ENCODE assay signal across 1 cellular context in the genomic region with DNA sequence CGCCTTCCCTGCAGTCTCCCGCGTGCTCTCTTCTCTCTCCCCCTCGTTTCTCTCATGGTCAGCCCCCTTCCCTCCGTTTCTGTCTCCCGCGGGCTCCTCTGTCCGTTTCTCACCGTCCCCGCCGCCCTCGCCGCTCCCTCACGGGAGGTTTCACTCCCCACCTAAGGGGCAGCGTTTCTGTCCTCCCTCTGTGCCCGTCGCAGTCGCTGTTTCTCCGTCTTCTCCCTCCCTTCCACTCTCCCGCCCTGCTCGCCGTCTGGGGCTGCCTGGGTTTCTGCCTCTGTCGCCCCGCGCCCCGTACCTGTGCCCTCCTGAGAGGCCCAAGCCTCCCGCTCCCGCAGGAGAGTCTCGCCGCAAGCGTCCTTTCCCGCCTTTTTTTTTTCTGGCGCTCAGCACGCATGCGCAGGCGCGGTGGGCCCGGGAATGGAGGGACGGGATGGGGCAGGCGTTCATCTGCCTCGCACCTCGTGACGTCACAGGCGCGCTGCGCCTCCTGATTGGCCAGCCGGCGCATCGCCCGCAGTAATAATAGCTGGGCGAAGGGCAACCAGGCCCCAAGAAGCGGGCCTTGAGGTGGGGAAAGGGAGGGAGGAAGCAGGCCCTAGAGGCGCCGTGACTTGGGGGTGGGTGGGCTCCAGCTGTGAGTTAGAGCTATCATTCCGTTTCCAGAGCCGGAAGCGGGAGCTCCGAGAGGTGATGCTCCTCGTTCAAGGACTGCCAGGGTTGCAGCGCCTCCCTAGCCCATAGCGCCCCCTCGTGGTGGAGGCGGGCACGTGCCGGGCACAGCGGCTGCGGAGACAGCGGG.
A peak's percentile ranks its signal among the peaks of the same experiment; 100 is the strongest.
TF ChIP-seq lines count a peak whose summit lies in the region.

No MANE protein-coding gene starts in this region.

TF ChIP-seq in HCT116, 20 proteins besides CTCF, POLR2A, EP300 and RAD21 (continued from another document):
- TF ChIP-seq, protein P1, sequence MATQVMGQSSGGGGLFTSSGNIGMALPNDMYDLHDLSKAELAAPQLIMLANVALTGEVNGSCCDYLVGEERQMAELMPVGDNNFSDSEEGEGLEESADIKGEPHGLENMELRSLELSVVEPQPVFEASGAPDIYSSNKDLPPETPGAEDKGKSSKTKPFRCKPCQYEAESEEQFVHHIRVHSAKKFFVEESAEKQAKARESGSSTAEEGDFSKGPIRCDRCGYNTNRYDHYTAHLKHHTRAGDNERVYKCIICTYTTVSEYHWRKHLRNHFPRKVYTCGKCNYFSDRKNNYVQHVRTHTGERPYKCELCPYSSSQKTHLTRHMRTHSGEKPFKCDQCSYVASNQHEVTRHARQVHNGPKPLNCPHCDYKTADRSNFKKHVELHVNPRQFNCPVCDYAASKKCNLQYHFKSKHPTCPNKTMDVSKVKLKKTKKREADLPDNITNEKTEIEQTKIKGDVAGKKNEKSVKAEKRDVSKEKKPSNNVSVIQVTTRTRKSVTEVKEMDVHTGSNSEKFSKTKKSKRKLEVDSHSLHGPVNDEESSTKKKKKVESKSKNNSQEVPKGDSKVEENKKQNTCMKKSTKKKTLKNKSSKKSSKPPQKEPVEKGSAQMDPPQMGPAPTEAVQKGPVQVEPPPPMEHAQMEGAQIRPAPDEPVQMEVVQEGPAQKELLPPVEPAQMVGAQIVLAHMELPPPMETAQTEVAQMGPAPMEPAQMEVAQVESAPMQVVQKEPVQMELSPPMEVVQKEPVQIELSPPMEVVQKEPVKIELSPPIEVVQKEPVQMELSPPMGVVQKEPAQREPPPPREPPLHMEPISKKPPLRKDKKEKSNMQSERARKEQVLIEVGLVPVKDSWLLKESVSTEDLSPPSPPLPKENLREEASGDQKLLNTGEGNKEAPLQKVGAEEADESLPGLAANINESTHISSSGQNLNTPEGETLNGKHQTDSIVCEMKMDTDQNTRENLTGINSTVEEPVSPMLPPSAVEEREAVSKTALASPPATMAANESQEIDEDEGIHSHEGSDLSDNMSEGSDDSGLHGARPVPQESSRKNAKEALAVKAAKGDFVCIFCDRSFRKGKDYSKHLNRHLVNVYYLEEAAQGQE (IDR thresholded peaks at IDR 0.05; ENCODE audit: low read depth): no peak
- TF ChIP-seq, protein P2, sequence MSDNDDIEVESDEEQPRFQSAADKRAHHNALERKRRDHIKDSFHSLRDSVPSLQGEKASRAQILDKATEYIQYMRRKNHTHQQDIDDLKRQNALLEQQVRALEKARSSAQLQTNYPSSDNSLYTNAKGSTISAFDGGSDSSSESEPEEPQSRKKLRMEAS (IDR thresholded peaks at IDR 0.05): peak; percentile 100
- TF ChIP-seq TCF7L2 (IDR thresholded peaks at IDR 0.05; ENCODE audit: borderline replicate concordance, extremely low read depth, insufficient read depth, insufficient read length) (no peak), SP1 (IDR thresholded peaks at IDR 0.05; ENCODE audit: low read depth) (peak; percentile 71), CBX3 (IDR thresholded peaks at IDR 0.05; ENCODE audit: low read depth) (peak; percentile 97), SRF (IDR thresholded peaks at IDR 0.05; ENCODE audit: low read depth) (no peak)
